In the genomic region with DNA sequence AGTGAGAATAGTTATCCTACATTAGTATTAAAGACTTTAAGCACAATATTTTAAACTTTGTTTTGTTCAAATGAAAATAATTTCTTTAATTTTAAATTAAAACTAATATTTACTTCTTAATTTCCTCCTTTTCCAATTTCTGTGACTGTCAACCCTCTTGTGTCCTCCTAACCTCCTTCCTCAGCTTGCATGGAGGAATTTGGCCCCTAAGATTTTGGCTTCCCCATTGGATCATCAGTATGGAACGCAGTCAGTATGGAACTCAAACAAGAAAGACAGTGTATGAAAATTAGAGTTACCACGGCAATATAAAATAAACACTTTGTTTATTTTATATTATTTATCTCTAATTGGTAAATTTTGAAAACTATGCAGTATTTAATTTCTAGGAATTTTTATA, we compare ENCODE assay signal across 18 cellular contexts.
DNase-seq lines count a peak whose midpoint lies in the region; ATAC-seq and TF ChIP-seq lines count a peak whose summit lies in the region.
"Had no signal": no experiment of that assay in that cellular context is flagged by ENCODE, and none has a peak within 500 bp of the region (broad histone marks: within the 10 kb centered on the region; RNA-seq: fewer than 3 reads in every experiment).

No MANE protein-coding gene starts in this region.

- peak overlapping the region in 9 of 10 donors; percentile 32 to 84 (median 75) for H3K27ac ChIP-seq in heart right ventricle
- H3K27ac ChIP-seq in left ventricle myocardium inferior (replicated peaks): peak overlapping the region; percentile 82
- peak overlapping the region; percentile 41 to 66 for H3K27ac ChIP-seq in uterus
- H3K27ac ChIP-seq: A549, C4-2B had no signal

- intact Hi-C loops in heart right ventricle (cut with DNase I) (loop anchor here in 1 of 10 donors (10.0 kb wide), 1 partner anchor 88 kb away; no protein-coding TSS in a partner anchor), cardiac septum (cut with DNase I) (loop anchor here (10.0 kb wide), 1 partner anchor 98 kb away; a partner anchor contains a TSS), left ventricle myocardium inferior (cut with micrococcal nuclease) (no loop called here), uterus (cut with DNase I; ENCODE audit: low total_unique reads) (no loop called here)

- no peaks in the 10 kb centered on the region for H3K9me3 Mint-ChIP-seq in progenitor cell of endocrine pancreas (ENCODE audit: low read depth)
- H3K9me3 Mint-ChIP-seq: H9 had no signal

- TF ChIP-seq CTCF in heart right ventricle (IDR thresholded peaks at IDR 0.05) (no peak), left ventricle myocardium inferior (IDR thresholded peaks at IDR 0.05; ENCODE audit: borderline replicate concordance) (no peak), progenitor cell of endocrine pancreas (IDR thresholded peaks at IDR 0.05; ENCODE audit: unreplicated experiment) (no peak), uterus (IDR thresholded peaks at IDR 0.05) (no peak)

- H3K4me3 ChIP-seq in heart right ventricle (no peak overlapping the region), left ventricle myocardium inferior (no peak overlapping the region), uterus (no peak overlapping the region)
- H3K4me3 ChIP-seq: A549 had no signal

- peaks cover 0 to 100% (median 38%) of the 10 kb centered on the region in 9 donors for H3K36me3 ChIP-seq in heart right ventricle
- peaks cover 71% of the 10 kb centered on the region for H3K36me3 ChIP-seq in left ventricle myocardium inferior
- H3K36me3 ChIP-seq in uterus: no peaks in the 10 kb centered on the region

- DNase-seq in heart right ventricle (no peak), cardiac septum (ENCODE audit: low spot score) (no peak), left ventricle myocardium inferior (no peak), progenitor cell of endocrine pancreas (ENCODE audit: low spot score, unreplicated experiment) (no peak), uterus (no peak), retina (no peak)
- DNase-seq: EL, H9, NCI-H1436, NCI-H2029, NCI-H2171, NCI-H446, NCI-H69, SIG-M5 had no signal

- no peaks in the 10 kb centered on the region for H3K27me3 Mint-ChIP-seq in progenitor cell of endocrine pancreas

- H3K36me3 Mint-ChIP-seq in progenitor cell of endocrine pancreas (ENCODE audit: insufficient read depth): peaks cover 23% of the 10 kb centered on the region

- no peak for TF ChIP-seq POLR2A in uterus (IDR thresholded peaks at IDR 0.05)

- 89 to 92% methylated on average over 2 of the region's 2 CpGs for WGBS in heart right ventricle, 2 donors

- H3K9me3 ChIP-seq in heart right ventricle (no peaks in the 10 kb centered on the region), left ventricle myocardium inferior (replicated peaks) (no peaks in the 10 kb centered on the region), uterus (no peaks in the 10 kb centered on the region)
- H3K9me3 ChIP-seq: A549 had no signal

- no peak overlapping the region for H3K4me3 Mint-ChIP-seq in progenitor cell of endocrine pancreas (ENCODE audit: low read depth)
- H3K4me3 Mint-ChIP-seq: H9 had no signal

- H3K4me1 Mint-ChIP-seq in progenitor cell of endocrine pancreas (ENCODE audit: low read depth): peaks cover 30% of the 10 kb centered on the region
- H3K4me1 Mint-ChIP-seq: H9 had no signal

- ATAC-seq in heart right ventricle: no peak
- no peak for ATAC-seq in GM19452 (IDR thresholded peaks at IDR 0.05; ENCODE audit: unreplicated experiment)
- ATAC-seq in GM18873 (IDR thresholded peaks at IDR 0.05; ENCODE audit: low FRiP score, unreplicated experiment): no peak
- ATAC-seq: A549 had no signal

- peak overlapping the region; percentile 55 for H3K27ac Mint-ChIP-seq in progenitor cell of endocrine pancreas
- H3K27ac Mint-ChIP-seq: H9 had no signal

- peaks cover 0 to 28% (median 4%) of the 10 kb centered on the region in 9 donors for H3K4me1 ChIP-seq in heart right ventricle
- H3K4me1 ChIP-seq in left ventricle myocardium inferior: peaks cover 27% of the 10 kb centered on the region
- H3K4me1 ChIP-seq in uterus: peaks cover 0 to 3% of the 10 kb centered on the region in 2 donors

- H3K27me3 ChIP-seq in heart right ventricle (no peaks in the 10 kb centered on the region), left ventricle myocardium inferior (ENCODE audit: low read depth) (no peaks in the 10 kb centered on the region), uterus (no peaks in the 10 kb centered on the region)
